In the genomic region with DNA sequence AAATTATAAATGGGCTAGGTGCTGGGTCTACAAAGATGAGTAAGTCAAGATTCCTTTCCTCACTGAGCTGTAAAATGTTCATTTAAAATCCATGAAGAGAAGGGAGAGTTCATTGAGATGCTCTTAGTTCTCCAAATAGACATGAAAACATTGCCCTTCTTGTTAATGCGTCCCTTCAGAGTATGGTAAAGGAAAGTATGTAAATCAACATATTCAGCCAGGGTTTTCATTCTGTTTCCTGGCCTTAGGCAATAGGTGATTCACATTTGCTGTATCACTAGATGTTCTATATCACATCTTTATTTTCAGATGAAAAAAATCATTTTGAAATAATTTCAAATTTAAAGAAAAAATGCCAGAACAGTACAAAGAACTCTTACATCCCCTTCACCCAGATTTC, we compare ENCODE assay signal across 19 cellular contexts. TPM values are rescaled to one million over a fixed set of nuclear protein-coding genes. Genes with fewer than 3 reads are reported as not detected.
DNase-seq lines count a peak whose midpoint lies in the region; ATAC-seq, FAIRE-seq and TF ChIP-seq lines count a peak whose summit lies in the region.
"Had no signal": no experiment of that assay in that cellular context is flagged by ENCODE, and none has a peak within 500 bp of the region (broad histone marks: within the 10 kb centered on the region; RNA-seq: fewer than 3 reads in every experiment).

No MANE protein-coding gene starts in this region.

- no peak overlapping the region for H3K4me3 ChIP-seq in lower leg skin (ENCODE audit: low read depth, poor library complexity, severe bottlenecking)

- in situ Hi-C loops in GM13976 (cut with MboI; ENCODE audit: low sequenced_read_pairs, unreplicated experiment): no loop called here

- intact Hi-C loops in lower leg skin (cut with DNase I; ENCODE audit: low total_unique reads): no loop called here

- peaks cover 23% of the 10 kb centered on the region for H3K36me3 Mint-ChIP-seq in stimulated activated naive CD8-positive, alpha-beta T cell treated with anti-CD3 and anti-CD28 coated beads, Interleukin-15, Interleukin-2, amounts not matched to agents 100 ng/mL and 50 ng/mL, for 24 hours (ENCODE audit: low read depth)
- peaks cover 6 to 34% of the 10 kb centered on the region in 2 donors for H3K36me3 Mint-ChIP-seq in activated naive CD4-positive, alpha-beta T cell treated with anti-CD3 and anti-CD28 coated beads, Interleukin-2, amount 50 U/mL, for 72 hours

- FAIRE-seq in urothelium cell line (lab: Jason Lieb, UNC): peak; percentile 83
- FAIRE-seq: H54, HepG2 had no signal

- no peaks in the 10 kb centered on the region for H3K27me3 Mint-ChIP-seq in stimulated activated naive CD8-positive, alpha-beta T cell treated with anti-CD3 and anti-CD28 coated beads, Interleukin-15, Interleukin-2, amounts not matched to agents 100 ng/mL and 50 ng/mL, for 24 hours

- ATAC-seq in stimulated activated naive CD8-positive, alpha-beta T cell treated with anti-CD3 and anti-CD28 coated beads, Interleukin-15, Interleukin-2, amounts not matched to agents 100 U/mL and 50 U/mL, for 24 hours: no peak
- ATAC-seq in activated naive CD4-positive, alpha-beta T cell treated with anti-CD3 and anti-CD28 coated beads, Interleukin-2, amount 50 U/mL, for 72 hours: no peak
- ATAC-seq: HepG2, Right ventricle myocardium inferior had no signal

- peaks cover 9% of the 10 kb centered on the region for H3K9me3 Mint-ChIP-seq in stimulated activated naive CD8-positive, alpha-beta T cell treated with anti-CD3 and anti-CD28 coated beads, Interleukin-15, Interleukin-2, amounts not matched to agents 100 ng/mL and 50 ng/mL, for 24 hours
- H3K9me3 Mint-ChIP-seq in activated naive CD4-positive, alpha-beta T cell treated with anti-CD3 and anti-CD28 coated beads, Interleukin-2, amount 50 U/mL, for 72 hours: peaks cover 0 to 6% of the 10 kb centered on the region in 2 donors

- WGBS in lower leg skin, 2 donors: 58 to 61% methylated on average over 1 of the region's 1 CpG

- DNase-seq in stimulated activated naive CD8-positive, alpha-beta T cell treated with anti-CD3 and anti-CD28 coated beads, Interleukin-15, Interleukin-2, amounts not matched to agents 100 U/mL and 50 U/mL, for 24 hours: no peak
- DNase-seq in amniotic epithelial cell (ENCODE audit: low read depth): peak; percentile 1
- DNase-seq in globus pallidus (ENCODE audit: low spot score): peak; percentile 20
- DNase-seq in urothelium cell line (ENCODE audit: low spot score): no peak
- DNase-seq in GM13976 (ENCODE audit: low spot score): no peak
- DNase-seq in lower leg skin (ENCODE audit: low spot score in 2 of 2): no peak
- no peak for DNase-seq in activated naive CD4-positive, alpha-beta T cell treated with anti-CD3 and anti-CD28 coated beads, Interleukin-2, amount 50 U/mL, for 72 hours (ENCODE audit: low spot score in 2 of 2)
- DNase-seq: Caco-2, DMS153, KG1, NCI-H1048, NCI-H1436 treated with DMSO at 0.1 percent for 48 hours, NCI-H2081, NCI-H82, SK-N-SH had no signal

- peak overlapping the region; percentile 23 for H3K27ac Mint-ChIP-seq in stimulated activated naive CD8-positive, alpha-beta T cell treated with anti-CD3 and anti-CD28 coated beads, Interleukin-15, Interleukin-2, amounts not matched to agents 100 ng/mL and 50 ng/mL, for 24 hours
- no peak overlapping the region for H3K27ac Mint-ChIP-seq in activated naive CD4-positive, alpha-beta T cell treated with anti-CD3 and anti-CD28 coated beads, Interleukin-2, amount 50 U/mL, for 72 hours

- TF ChIP-seq CTCF in GM13976 (IDR thresholded peaks at IDR 0.05; ENCODE audit: borderline replicate concordance, control extremely low read depth, extremely low read depth, insufficient read depth, missing control alignments): no peak
- TF ChIP-seq CTCF in lower leg skin (IDR thresholded peaks at IDR 0.05): no peak

- TF ChIP-seq POLR2A in lower leg skin (IDR thresholded peaks at IDR 0.05): no peak

- peaks cover 46% of the 10 kb centered on the region for H3K4me1 Mint-ChIP-seq in stimulated activated naive CD8-positive, alpha-beta T cell treated with anti-CD3 and anti-CD28 coated beads, Interleukin-15, Interleukin-2, amounts not matched to agents 100 ng/mL and 50 ng/mL, for 24 hours (ENCODE audit: low read depth)

- H3K4me3 Mint-ChIP-seq in stimulated activated naive CD8-positive, alpha-beta T cell treated with anti-CD3 and anti-CD28 coated beads, Interleukin-15, Interleukin-2, amounts not matched to agents 100 ng/mL and 50 ng/mL, for 24 hours: no peak overlapping the region

RNA-seq across cellular contexts. Expression of a gene that starts 5.4 kb away (rescaled TPM):
- total RNA-seq in lower leg skin: 10 to 100 TPM; 26.9 to 57.7 (median 34.5) TPM
- 10 to 100 TPM; 34.4 to 50.7 TPM for total RNA-seq in activated naive CD4-positive, alpha-beta T cell treated with anti-CD3 and anti-CD28 coated beads, Interleukin-2, amount 50 U/mL, for 72 hours

RNA-seq across cellular contexts. Expression of a gene that starts 5.5 kb away (rescaled TPM):
- 10 to 100 TPM; 39.1 to 69.6 (median 59.2) TPM for total RNA-seq in lower leg skin
- 10 to 100 TPM; 25.9 to 39.7 TPM for total RNA-seq in activated naive CD4-positive, alpha-beta T cell treated with anti-CD3 and anti-CD28 coated beads, Interleukin-2, amount 50 U/mL, for 72 hours

Comparison
In these comparisons a context has a peak if more than half of its experiments do, and no peak if none do; other contexts are left out.
1. DNase-seq: peak in amniotic epithelial cell (single experiment) and globus pallidus (single experiment); none in stimulated activated naive CD8-positive, alpha-beta T cell treated with anti-CD3 and anti-CD28 coated beads, Interleukin-15, Interleukin-2, amounts not matched to agents 100 U/mL and 50 U/mL, for 24 hours (single experiment), urothelium cell line (single experiment), GM13976 (single experiment), lower leg skin (0 of 2) and activated naive CD4-positive, alpha-beta T cell treated with anti-CD3 and anti-CD28 coated beads, Interleukin-2, amount 50 U/mL, for 72 hours (0 of 2).